13 cellular contexts compared by ENCODE assay signal in genomic region chr3:13292371-13292770, GRCh38.
A peak's percentile ranks its signal among the peaks of the same experiment; 100 is the strongest.
DNase-seq lines count a peak whose midpoint lies in the region; ATAC-seq and TF ChIP-seq lines count a peak whose summit lies in the region.
"Had no signal": no experiment of that assay in that cellular context is flagged by ENCODE, and none has a peak within 500 bp of the region (broad histone marks: within the 10 kb centered on the region; RNA-seq: fewer than 3 reads in every experiment).

No MANE protein-coding gene starts in this region.

- no peak for ATAC-seq in HG03354 (IDR thresholded peaks at IDR 0.05; ENCODE audit: poor library complexity, severe bottlenecking, unreplicated experiment)

- H3K36me3 Mint-ChIP-seq in chondrocyte (ENCODE audit: low read depth), result no peaks in the 10 kb centered on the region
- H3K36me3 Mint-ChIP-seq: CD4-positive, alpha-beta memory T cell had no signal

- no peak overlapping the region for H3K27ac Mint-ChIP-seq in chondrocyte (ENCODE audit: unreplicated experiment)
- H3K27ac Mint-ChIP-seq: CD4-positive, alpha-beta memory T cell had no signal

- H3K4me1 Mint-ChIP-seq in chondrocyte (ENCODE audit: low read depth), result no peaks in the 10 kb centered on the region

- H3K9me3 Mint-ChIP-seq in chondrocyte (ENCODE audit: low read depth), result no peaks in the 10 kb centered on the region

- TF ChIP-seq CTCF in chondrocyte (IDR thresholded peaks at IDR 0.05), result no peak

- DNase-seq in NCI-H510A treated with DMSO at 0.1 percent for 48 hours (lab: John Stamatoyannopoulos, UW) (peak; percentile 48), NCI-H510A (lab: John Stamatoyannopoulos, UW) (no peak), chondrocyte (ENCODE audit: low spot score) (peak; percentile 12), medulla oblongata (ENCODE audit: extremely low spot score) (peak; percentile 55), GOT3 (lab: John Stamatoyannopoulos, UW) (no peak)
- no peak for DNase-seq in activated effector memory CD4-positive, alpha-beta T cell treated with anti-CD3 and anti-CD28 coated beads, Interleukin-2, amount 50 U/mL, for 16 hours
- DNase-seq: ACHN; BE2C; CD4-positive, alpha-beta memory T cell; DMS79; GM23248; H7 had no signal

- H3K4me3 Mint-ChIP-seq in chondrocyte (ENCODE audit: unreplicated experiment), result no peak overlapping the region
- H3K4me3 Mint-ChIP-seq: CD4-positive, alpha-beta memory T cell had no signal

- peaks cover 38% of the 10 kb centered on the region for H3K27me3 Mint-ChIP-seq in chondrocyte (ENCODE audit: low read depth)

Comparison
In these comparisons a context has a peak if more than half of its experiments do, and no peak if none do; other contexts are left out.
1. DNase-seq: peak in NCI-H510A treated with DMSO at 0.1 percent for 48 hours (single experiment), chondrocyte (single experiment) and medulla oblongata (single experiment); none in NCI-H510A (single experiment), GOT3 (single experiment) and activated effector memory CD4-positive, alpha-beta T cell treated with anti-CD3 and anti-CD28 coated beads, Interleukin-2, amount 50 U/mL, for 16 hours (single experiment).